Comparison of ENCODE assay signal across 8 cellular contexts in the genomic region with DNA sequence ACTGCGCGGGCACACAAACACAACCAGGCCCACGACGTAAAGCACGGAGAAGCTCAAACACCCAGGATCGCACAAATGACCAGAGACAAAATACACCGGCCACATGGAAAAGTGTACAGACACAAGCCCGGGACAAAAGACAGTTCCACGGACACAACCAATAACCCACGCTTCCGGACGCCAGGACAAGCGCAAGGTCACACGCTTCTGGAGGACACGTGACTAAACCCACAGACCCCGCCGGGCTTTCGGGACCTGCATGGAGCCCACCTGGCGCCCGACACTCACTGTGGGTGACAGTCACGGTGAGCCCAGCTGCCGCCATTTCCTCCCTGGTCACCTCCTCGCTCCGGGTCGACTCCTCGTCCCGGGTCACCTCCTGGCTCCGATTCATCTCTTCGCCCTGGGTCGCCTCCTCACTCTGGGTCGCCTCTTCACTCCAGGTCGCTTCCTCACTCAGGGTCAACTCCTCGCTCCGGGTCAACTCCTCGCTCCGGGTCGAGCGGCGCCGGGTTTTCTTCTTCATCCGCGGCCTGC. TPM values are rescaled to one million over a fixed set of nuclear protein-coding genes. Genes with fewer than 3 reads are reported as not detected.
DNase-seq lines count a peak whose midpoint lies in the region; ATAC-seq and TF ChIP-seq lines count a peak whose summit lies in the region.

No MANE protein-coding gene starts in this region.

- peak overlapping the region; percentile 78 for H3K9ac ChIP-seq in smooth muscle cell (ENCODE audit: low read depth)

- WGBS in smooth muscle cell (ENCODE audit: low lambda C conversion rate), result under 1% methylated on average over 42 of the region's 42 CpGs

- H3K27me3 ChIP-seq in smooth muscle cell (ENCODE audit: low read depth), result no peaks in the 10 kb centered on the region

- BruUV-seq in MCF 10A (replicated peaks; lab: Mats Ljungman, UMichigan), result TSS peak; percentile 27

- H3K9me3 Mint-ChIP-seq in CD14-positive monocyte (peaks cover 0 to 2% (median 0%) of the 10 kb centered on the region in 7 donors), MCF 10A (ENCODE audit: unreplicated experiment) (no peaks in the 10 kb centered on the region)

- DNase-seq in CD14-positive monocyte (ENCODE audit: low spot score) (peak; percentile 61), GM19238 (ENCODE audit: insufficient read length, low spot score) (peak; percentile 39), T follicular helper cell (ENCODE audit: low read depth) (peak; percentile 18), MCF 10A (ENCODE audit: unreplicated experiment) (peak; percentile 38), inferior parietal cortex (ENCODE audit: extremely low spot score) (peak; percentile 17), smooth muscle cell (lab: John Stamatoyannopoulos, UW; ENCODE audit: unreplicated experiment) (no peak), SHP77 treated with DMSO at 0.1 percent for 48 hours (lab: John Stamatoyannopoulos, UW) (no peak)

- intact Hi-C loops in CD14-positive monocyte (cut with micrococcal nuclease), result loop anchor here (2.0 to 10.0 kb wide), 5 partner anchors 37 to 239 kb away; partner anchors contain the start of genes SMU1 (in 2 of the 2), B4GALT1 (in 1 of the 2) and DNAJA1 (in 1 of the 2)
- intact Hi-C loops in MCF 10A (cut with micrococcal nuclease), result loop anchor here (1.0 to 2.0 kb wide), 6 partner anchors 27 to 188 kb away; partner anchors contain the start of genes NFX1 and SMU1

- H2AFZ ChIP-seq in smooth muscle cell (ENCODE audit: low read depth), result peak overlapping the region; percentile 96

- peaks cover 53 to 68% of the 10 kb centered on the region in 2 donors for H3K36me3 Mint-ChIP-seq in CD14-positive monocyte
- peaks cover 66% of the 10 kb centered on the region for H3K36me3 Mint-ChIP-seq in MCF 10A (ENCODE audit: insufficient read depth, unreplicated experiment)

- H3K4me1 ChIP-seq in smooth muscle cell (ENCODE audit: low read depth), result peaks cover 12% of the 10 kb centered on the region

- no peaks in the 10 kb centered on the region for H4K20me1 ChIP-seq in smooth muscle cell (ENCODE audit: low read depth)

- no peaks in the 10 kb centered on the region for H3F3A ChIP-seq in smooth muscle cell (ENCODE audit: low read depth)

- H3K27ac Mint-ChIP-seq in CD14-positive monocyte (peak overlapping the region; percentile 90 to 98 (median 94)), MCF 10A (ENCODE audit: low read depth, unreplicated experiment) (peak overlapping the region; percentile 95)

- ATAC-seq in HG03342 (IDR thresholded peaks at IDR 0.05; ENCODE audit: unreplicated experiment), result peak; percentile 20

- H3K9me3 ChIP-seq in smooth muscle cell (replicated peaks; ENCODE audit: low read depth), result no peaks in the 10 kb centered on the region

- no peak overlapping the region for H3K27ac ChIP-seq in smooth muscle cell (ENCODE audit: low read depth)

- TF ChIP-seq CTCF in CD14-positive monocyte (IDR thresholded peaks at IDR 0.05) (no peak), MCF 10A (IDR thresholded peaks at IDR 0.05; ENCODE audit: unreplicated experiment) (no peak), smooth muscle cell (IDR thresholded peaks at IDR 0.05; ENCODE audit: borderline replicate concordance, insufficient read depth, poor library complexity, severe bottlenecking) (no peak)

- H3K27me3 Mint-ChIP-seq in CD14-positive monocyte (ENCODE audit: low read depth in 3 of 3) (peaks cover 0 to 1% (median 0%) of the 10 kb centered on the region in 3 donors), MCF 10A (ENCODE audit: insufficient read depth, unreplicated experiment) (no peaks in the 10 kb centered on the region)

- CTCF ChIA-PET in MCF 10A (lab: Yijun Ruan, JAX), result interaction anchor here (0.6 to 4.8 kb wide), 6 partner anchors 11 to 103 kb away, joined by 4 to 30 read pairs (median 7); no protein-coding TSS in a partner anchor

- H3K79me2 ChIP-seq in smooth muscle cell (ENCODE audit: low read depth), result peaks cover 29% of the 10 kb centered on the region

- peaks cover 31% of the 10 kb centered on the region for H3K36me3 ChIP-seq in smooth muscle cell (ENCODE audit: low read depth)

- H3K4me2 ChIP-seq in smooth muscle cell, result peak overlapping the region; percentile 94

- H3K4me3 Mint-ChIP-seq in CD14-positive monocyte (peak overlapping the region; percentile 97 to 99), MCF 10A (ENCODE audit: unreplicated experiment) (peak overlapping the region; percentile 99)

- H3K4me1 Mint-ChIP-seq in CD14-positive monocyte, result peaks cover 35% of the 10 kb centered on the region
- H3K4me1 Mint-ChIP-seq in MCF 10A (ENCODE audit: insufficient read depth, unreplicated experiment), result peaks cover 34% of the 10 kb centered on the region

- H3K4me3 ChIP-seq in smooth muscle cell, result peak overlapping the region; percentile 98

- POLR2A ChIA-PET in MCF 10A (lab: Yijun Ruan, JAX), result interaction anchor here (0.6 to 7.9 kb wide), 23 partner anchors 11 to 248 kb away, joined by 3 to 387 read pairs (median 6); partner anchors contain the start of genes B4GALT1, DNAJA1, NFX1 and NOL6

RNA-seq across cellular contexts. Expression of gene BAG1, which starts 0.5 kb away (rescaled TPM):
- polyA plus RNA-seq in CD14-positive monocyte, result 10 to 100 TPM; 93.6 to 94.5 TPM
- 75.7 and 91.8 TPM in 2 replicates for total RNA-seq in MCF 10A (2022)
- total RNA-seq in smooth muscle cell, result 34.1 and 39.9 TPM in 2 replicates
- polyA plus RNA-seq in smooth muscle cell, result 43.3 and 56.4 TPM in 2 replicates

RNA-seq across cellular contexts. Expression of gene CHMP5, which starts 0.8 kb away (rescaled TPM):
- 10 to 100 TPM; 65.0 to 72.5 TPM for polyA plus RNA-seq in CD14-positive monocyte
- total RNA-seq in MCF 10A (2022), result 67.6 and 85.1 TPM in 2 replicates
- total RNA-seq in smooth muscle cell, result 112 and 124 TPM in 2 replicates
- polyA plus RNA-seq in smooth muscle cell, result 85.9 and 99.3 TPM in 2 replicates

RNA-seq across cellular contexts. Expression of gene SPINK4, which starts 24.0 kb away (rescaled TPM):
- polyA plus RNA-seq in CD14-positive monocyte (not detected), smooth muscle cell (not detected in 2 replicates)
- total RNA-seq in MCF 10A (2022) (not detected in 2 replicates), smooth muscle cell (not detected in 2 replicates)

RNA-seq across cellular contexts. Expression of gene NFX1, which starts 26.3 kb away (rescaled TPM):
- polyA plus RNA-seq in CD14-positive monocyte (1 to 10 TPM; 4.3 to 8.1 TPM), smooth muscle cell (18.4 and 22.8 TPM in 2 replicates)
- total RNA-seq in MCF 10A (2022) (66.7 and 78.5 TPM in 2 replicates), smooth muscle cell (19.3 and 20.5 TPM in 2 replicates)

Comparison
In these comparisons a context has a peak if more than half of its experiments do, and no peak if none do; other contexts are left out.
1. DNase-seq: peak in CD14-positive monocyte (single experiment), GM19238 (single experiment), T follicular helper cell (single experiment), MCF 10A (single experiment) and inferior parietal cortex (single experiment); none in smooth muscle cell (single experiment) and SHP77 treated with DMSO at 0.1 percent for 48 hours (single experiment).